ENCODE assay signal across 11 cellular contexts in genomic region chr3:168093229-168093628, GRCh38. TPM values are rescaled to one million over a fixed set of nuclear protein-coding genes. Genes with fewer than 3 reads are reported as not detected.
DNase-seq lines count a peak whose midpoint lies in the region; TF ChIP-seq lines count a peak whose summit lies in the region.
"Had no signal": no experiment of that assay in that cellular context is flagged by ENCODE, and none has a peak within 500 bp of the region (broad histone marks: within the 10 kb centered on the region; RNA-seq: fewer than 3 reads in every experiment).

No MANE protein-coding gene starts in this region.

- peaks cover 38% of the 10 kb centered on the region for H3F3A ChIP-seq in MM.1S (ENCODE audit: insufficient read depth, low read length)

- peak overlapping the region; percentile 92 for H3K4me3 Mint-ChIP-seq in nephron progenitor cell

- no peaks in the 10 kb centered on the region for H3K36me3 ChIP-seq in BJ (ENCODE audit: control insufficient read depth, insufficient read depth, low read length)
- H3K36me3 ChIP-seq in MM.1S (replicated peaks; ENCODE audit: insufficient read depth, low read length), result no peaks in the 10 kb centered on the region

- DNase-seq in BJ (ENCODE audit: low read depth), result no peak
- no peak for DNase-seq in MM.1S
- DNase-seq in dorsolateral prefrontal cortex, result no peak
- no peak for DNase-seq in nephron progenitor cell
- no peak for DNase-seq in effector CD8-positive, alpha-beta T cell (lab: John Stamatoyannopoulos, UW)
- DNase-seq in amygdala (lab: John Stamatoyannopoulos, UW), result no peak
- no peak for DNase-seq in anterior cingulate cortex (lab: John Stamatoyannopoulos, UW)
- DNase-seq in SHP77 (lab: John Stamatoyannopoulos, UW), result no peak
- DNase-seq: DMS53; hippocampal formation; stimulated activated CD4-positive, alpha-beta T cell treated with anti-CD3 and anti-CD28 coated beads, Interleukin-15, amount 100 ng/mL, for 24 hours had no signal

- CTCF ChIA-PET in BJ (lab: Yijun Ruan, JAX), result interaction anchor here (1.0 to 3.4 kb wide), 4 partner anchors 26 to 73 kb away, joined by 3 to 20 read pairs (median 7); no protein-coding TSS in a partner anchor

- no peaks in the 10 kb centered on the region for H3K36me3 Mint-ChIP-seq in nephron progenitor cell (ENCODE audit: low read depth)

- H3K9ac ChIP-seq in MM.1S (ENCODE audit: low read length), result peak overlapping the region; percentile 79; the same call in 1 of the 2 replicates

- H3K27ac Mint-ChIP-seq in nephron progenitor cell, result peak overlapping the region; percentile 82

- intact Hi-C loops in dorsolateral prefrontal cortex (cut with DNase I), result no loop called here

- peaks cover 62% of the 10 kb centered on the region for H3K79me2 ChIP-seq in MM.1S (ENCODE audit: low read length)

- no peaks in the 10 kb centered on the region for H3K9me3 Mint-ChIP-seq in nephron progenitor cell

- H3K4me3 ChIP-seq in BJ (ENCODE audit: low read depth, low read length), result peak overlapping the region; percentile 89
- peak overlapping the region; percentile 80 for H3K4me3 ChIP-seq in MM.1S (ENCODE audit: low read length)
- peak overlapping the region; percentile 5 to 96 (median 81) for H3K4me3 ChIP-seq in dorsolateral prefrontal cortex

- H3K9me3 ChIP-seq in MM.1S (replicated peaks; ENCODE audit: insufficient read depth, low read length), result no peaks in the 10 kb centered on the region

- H3K4me1 ChIP-seq in MM.1S (ENCODE audit: low read length), result peaks cover 41% of the 10 kb centered on the region

- H3K27me3 Mint-ChIP-seq in nephron progenitor cell (ENCODE audit: low read depth, poor library complexity), result no peaks in the 10 kb centered on the region

- H3K27me3 ChIP-seq in BJ (ENCODE audit: control insufficient read depth, insufficient read depth, low read length), result no peaks in the 10 kb centered on the region
- no peaks in the 10 kb centered on the region for H3K27me3 ChIP-seq in MM.1S (replicated peaks; ENCODE audit: insufficient read depth, low read length)
- peaks cover 0 to 2% (median 0%) of the 10 kb centered on the region in 45 donors for H3K27me3 ChIP-seq in dorsolateral prefrontal cortex

- no peak for TF ChIP-seq CTCF in BJ (IDR thresholded peaks at IDR 0.05; ENCODE audit: insufficient read depth, low read depth, low read length)
- no peak for TF ChIP-seq CTCF in MM.1S (IDR thresholded peaks at IDR 0.05; ENCODE audit: low read length)
- no peak for TF ChIP-seq CTCF in dorsolateral prefrontal cortex (IDR thresholded peaks at IDR 0.05 in 54 of 56, conservative IDR thresholded peaks at IDR 0.05 in 2 of 56; ENCODE audit: low read depth in 1 of 56, partially characterized antibody in 56 of 56)
- no peak for TF ChIP-seq CTCF in nephron progenitor cell (IDR thresholded peaks at IDR 0.05)

- H3K4me1 Mint-ChIP-seq in nephron progenitor cell, result peaks cover 68% of the 10 kb centered on the region

- peak overlapping the region; percentile 83 for H3K4me2 ChIP-seq in MM.1S (ENCODE audit: low read depth, low read length)

- H3K27ac ChIP-seq in MM.1S (ENCODE audit: low read length) (no peak overlapping the region), dorsolateral prefrontal cortex (peak overlapping the region in 38 of 59 donors; percentile 1 to 98 (median 52))

- H3K9me2 ChIP-seq in MM.1S (replicated peaks; ENCODE audit: insufficient read depth, low read length), result no peaks in the 10 kb centered on the region

- POLR2A ChIA-PET in BJ (lab: Charles Lee), result no interaction called here

- H2AFZ ChIP-seq in MM.1S (ENCODE audit: low read length), result no peak overlapping the region

- H4K20me1 ChIP-seq in MM.1S (ENCODE audit: insufficient read depth, low read length), result no peaks in the 10 kb centered on the region

RNA-seq across cellular contexts. Expression of gene GOLIM4, which starts 2.5 kb away (rescaled TPM):
- polyA plus RNA-seq in BJ (2011; rRNA removed), result 32.4 and 35.1 TPM in 2 replicates
- 26.9 and 28.0 TPM in 2 replicates for polyA minus RNA-seq in BJ (2011; rRNA and poly(A)+ RNA removed)
- total RNA-seq in dorsolateral prefrontal cortex, result 100 to 1,000 TPM in 2 of 120 experiments, 10 to 100 TPM in 118; 26.3 to 108 (median 49.7) TPM
